ENCODE assay signal across 10 cellular contexts in genomic region chr6:14452567-14453527, GRCh38.
DNase-seq lines count a peak whose midpoint lies in the region; ATAC-seq, FAIRE-seq and TF ChIP-seq lines count a peak whose summit lies in the region.
"Had no signal": no experiment of that assay in that cellular context is flagged by ENCODE, and none has a peak within 500 bp of the region (broad histone marks: within the 10 kb centered on the region; RNA-seq: fewer than 3 reads in every experiment).

No MANE protein-coding gene starts in this region.

- H3K27ac ChIP-seq in right atrium auricular region = no peak overlapping the region

- no peak for TF ChIP-seq CTCF in right atrium auricular region (IDR thresholded peaks at IDR 0.05)

- peak overlapping the region; percentile 60 for H3K4me3 Mint-ChIP-seq in activated T-cell treated with anti-CD3 and anti-CD28 coated beads, Interleukin-2, amount 50 U/mL, for 4 hours

- ATAC-seq in GM19043 (IDR thresholded peaks at IDR 0.05; ENCODE audit: low read depth, unreplicated experiment) (peak; percentile 72), HG03520 (IDR thresholded peaks at IDR 0.05; ENCODE audit: unreplicated experiment) (no peak)
- ATAC-seq in activated T-cell treated with anti-CD3 and anti-CD28 coated beads, Interleukin-2, amount 50 U/mL, for 4 hours = peak; percentile 81

- H3K4me1 Mint-ChIP-seq in activated T-cell treated with anti-CD3 and anti-CD28 coated beads, Interleukin-2, amount 50 U/mL, for 4 hours (ENCODE audit: low read depth) = peaks cover 58% of the 10 kb centered on the region

- H3K9me3 Mint-ChIP-seq in activated T-cell treated with anti-CD3 and anti-CD28 coated beads, Interleukin-2, amount 50 U/mL, for 4 hours = peaks cover 9% of the 10 kb centered on the region

- no peak for FAIRE-seq in GM12892 (lab: Jason Lieb, UNC)

- no peaks in the 10 kb centered on the region for H3K27me3 ChIP-seq in right atrium auricular region

- in situ Hi-C loops in KBM-7 (cut with MboI; ENCODE audit: low pct_unique_long_range_greater_than_20kb, low sequenced_read_pairs) = no loop called here

- peaks cover 0 to 56% of the 10 kb centered on the region in 2 donors for H3K4me1 ChIP-seq in right atrium auricular region

- DNase-seq in KBM-7 (peak; percentile 100), GM12892 (ENCODE audit: insufficient read length) (no peak), right atrium auricular region (ENCODE audit: low spot score) (no peak), Ammon's horn (ENCODE audit: low spot score) (no peak)
- DNase-seq in activated T-cell treated with anti-CD3 and anti-CD28 coated beads, Interleukin-2, amount 50 U/mL, for 4 hours = peak; percentile 36
- peak; percentile 85 for DNase-seq in stimulated activated CD4-positive, alpha-beta T cell treated with anti-CD3 and anti-CD28 coated beads, Interleukin-1b, Interleukin-23, amount 100 ng/mL, for 48 hours

- no peak for TF ChIP-seq POLR2A in GM12892 (IDR thresholded peaks at IDR 0.05; ENCODE audit: low read depth, low read length)

- no peaks in the 10 kb centered on the region for H3K9me3 ChIP-seq in right atrium auricular region

- no peak overlapping the region for H3K4me3 ChIP-seq in right atrium auricular region
- H3K4me3 ChIP-seq: skin epidermis had no signal

- no peaks in the 10 kb centered on the region for H3K36me3 ChIP-seq in right atrium auricular region

- H3K36me3 Mint-ChIP-seq in activated T-cell treated with anti-CD3 and anti-CD28 coated beads, Interleukin-2, amount 50 U/mL, for 4 hours (ENCODE audit: insufficient read depth) = no peaks in the 10 kb centered on the region

- H3K27me3 Mint-ChIP-seq in activated T-cell treated with anti-CD3 and anti-CD28 coated beads, Interleukin-2, amount 50 U/mL, for 4 hours (ENCODE audit: low read depth) = no peaks in the 10 kb centered on the region
- H3K27me3 Mint-ChIP-seq: IgD-negative memory B cell had no signal

Comparison
In these comparisons a context has a peak if more than half of its experiments do, and no peak if none do; other contexts are left out.
1. DNase-seq: peak in KBM-7 (single experiment), activated T-cell treated with anti-CD3 and anti-CD28 coated beads, Interleukin-2, amount 50 U/mL, for 4 hours (single experiment) and stimulated activated CD4-positive, alpha-beta T cell treated with anti-CD3 and anti-CD28 coated beads, Interleukin-1b, Interleukin-23, amount 100 ng/mL, for 48 hours (single experiment); none in GM12892 (single experiment), right atrium auricular region (single experiment) and Ammon's horn (single experiment).